10 cellular contexts compared by ENCODE assay signal in the genomic region with DNA sequence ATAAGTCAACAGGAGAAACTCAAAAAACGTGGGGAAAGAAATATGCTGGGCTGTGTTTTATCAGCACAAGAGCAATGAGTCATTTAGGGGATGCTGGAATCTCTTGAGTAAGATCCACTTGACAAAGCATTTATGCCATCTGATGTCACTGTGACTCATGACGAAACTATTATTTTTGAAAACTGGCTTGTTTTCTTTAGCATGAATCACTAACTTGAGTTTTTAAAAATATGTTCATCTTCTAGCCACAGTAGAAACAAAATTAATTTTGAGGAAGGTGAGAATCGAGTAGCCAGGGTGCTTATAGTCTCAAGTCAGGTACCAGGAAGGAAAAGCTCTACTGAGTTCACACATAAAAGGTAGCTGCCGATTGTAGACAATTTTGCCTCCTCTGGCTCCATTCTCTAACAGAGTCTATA.
DNase-seq lines count a peak whose midpoint lies in the region; ATAC-seq, FAIRE-seq and TF ChIP-seq lines count a peak whose summit lies in the region.
"Had no signal": no experiment of that assay in that cellular context is flagged by ENCODE, and none has a peak within 500 bp of the region (broad histone marks: within the 10 kb centered on the region; RNA-seq: fewer than 3 reads in every experiment).

No MANE protein-coding gene starts in this region.

- peaks cover 0 to 9% (median 7%) of the 10 kb centered on the region in 8 donors for H3K9me3 Mint-ChIP-seq in CD4-positive, alpha-beta memory T cell
- H3K9me3 Mint-ChIP-seq in progenitor cell of endocrine pancreas (ENCODE audit: low read depth) = peaks cover 10% of the 10 kb centered on the region

- POLR2A ChIA-PET in CD4-positive, alpha-beta memory T cell (lab: Charles Lee; ENCODE audit: partially characterized antibody) = no interaction called here

- no peaks in the 10 kb centered on the region for H3K9me3 ChIP-seq in CD4-positive, alpha-beta memory T cell (ENCODE audit: control insufficient read depth in 1 of 2, low read length in 2 of 2)

- H3K4me1 ChIP-seq in CD4-positive, alpha-beta memory T cell (ENCODE audit: insufficient read depth, low read length) = no peaks in the 10 kb centered on the region

- no peaks in the 10 kb centered on the region for H3K36me3 Mint-ChIP-seq in CD4-positive, alpha-beta memory T cell
- H3K36me3 Mint-ChIP-seq in progenitor cell of endocrine pancreas (ENCODE audit: insufficient read depth) = no peaks in the 10 kb centered on the region

- CTCF ChIA-PET in CD4-positive, alpha-beta memory T cell (lab: Charles Lee; ENCODE audit: partially characterized antibody) = no interaction called here

- no peaks in the 10 kb centered on the region for H3K36me3 ChIP-seq in CD4-positive, alpha-beta memory T cell (ENCODE audit: insufficient read depth, low read length)

- peak; percentile 89 for ATAC-seq in GM18868 (IDR thresholded peaks at IDR 0.05; ENCODE audit: unreplicated experiment)
- ATAC-seq: activated T-cell treated with anti-CD3 and anti-CD28 coated beads, Interleukin-2, amount 50 U/mL, for 72 hours had no signal

- no peak overlapping the region for H3K4me3 Mint-ChIP-seq in CD4-positive, alpha-beta memory T cell
- H3K4me3 Mint-ChIP-seq in progenitor cell of endocrine pancreas (ENCODE audit: low read depth) = no peak overlapping the region
- H3K4me3 Mint-ChIP-seq: activated T-cell treated with anti-CD3 and anti-CD28 coated beads, Interleukin-2, amount 50 U/mL, for 72 hours had no signal

- peak; percentile 12 for FAIRE-seq in endometrium (lab: Jason Lieb, UNC)

- no peak overlapping the region for H3K4me3 ChIP-seq in CD4-positive, alpha-beta memory T cell (ENCODE audit: low read length in 2 of 2)

- H3K27ac Mint-ChIP-seq in CD4-positive, alpha-beta memory T cell = no peak overlapping the region
- no peak overlapping the region for H3K27ac Mint-ChIP-seq in progenitor cell of endocrine pancreas
- H3K27ac Mint-ChIP-seq: activated T-cell treated with anti-CD3 and anti-CD28 coated beads, Interleukin-2, amount 50 U/mL, for 72 hours had no signal

- no peak overlapping the region for H3K27ac ChIP-seq in CD4-positive, alpha-beta memory T cell (ENCODE audit: low read depth, low read length)

- no peaks in the 10 kb centered on the region for H3K27me3 Mint-ChIP-seq in CD4-positive, alpha-beta memory T cell
- no peaks in the 10 kb centered on the region for H3K27me3 Mint-ChIP-seq in progenitor cell of endocrine pancreas

- H3K27me3 ChIP-seq in CD4-positive, alpha-beta memory T cell (ENCODE audit: insufficient read depth, low read length) = no peaks in the 10 kb centered on the region

- DNase-seq in NCI-H69 (lab: John Stamatoyannopoulos, UW) (peak; percentile 17), pulmonary artery endothelial cell (ENCODE audit: low read depth, low spot score) (peak; percentile 95), DMS79 treated with DMSO at 0.1 percent for 48 hours (lab: John Stamatoyannopoulos, UW) (no peak), progenitor cell of endocrine pancreas (ENCODE audit: low spot score, unreplicated experiment) (no peak)
- no peak for DNase-seq in CD4-positive, alpha-beta memory T cell
- no peak for DNase-seq in activated CD4-positive, alpha-beta T cell treated with anti-CD3 and anti-CD28 coated beads, Interleukin-2, amount 50 U/mL, for 48 hours
- DNase-seq: activated T-cell treated with anti-CD3 and anti-CD28 coated beads, Interleukin-2, amount 50 U/mL, for 72 hours; retina had no signal

- no peaks in the 10 kb centered on the region for H3K4me1 Mint-ChIP-seq in CD4-positive, alpha-beta memory T cell
- H3K4me1 Mint-ChIP-seq in progenitor cell of endocrine pancreas (ENCODE audit: low read depth) = no peaks in the 10 kb centered on the region

- intact Hi-C loops in CD4-positive, alpha-beta memory T cell (cut with micrococcal nuclease) = no loop called here

- TF ChIP-seq CTCF in progenitor cell of endocrine pancreas (IDR thresholded peaks at IDR 0.05; ENCODE audit: unreplicated experiment) = no peak

Comparison
In these comparisons a context has a peak if more than half of its experiments do, and no peak if none do; other contexts are left out.
1. DNase-seq: peak in NCI-H69 (single experiment) and pulmonary artery endothelial cell (single experiment); none in DMS79 treated with DMSO at 0.1 percent for 48 hours (single experiment), CD4-positive, alpha-beta memory T cell (0 of 5), progenitor cell of endocrine pancreas (single experiment) and activated CD4-positive, alpha-beta T cell treated with anti-CD3 and anti-CD28 coated beads, Interleukin-2, amount 50 U/mL, for 48 hours (0 of 2).